Comparison of ENCODE assay signal across 6 cellular contexts in the genomic region with DNA sequence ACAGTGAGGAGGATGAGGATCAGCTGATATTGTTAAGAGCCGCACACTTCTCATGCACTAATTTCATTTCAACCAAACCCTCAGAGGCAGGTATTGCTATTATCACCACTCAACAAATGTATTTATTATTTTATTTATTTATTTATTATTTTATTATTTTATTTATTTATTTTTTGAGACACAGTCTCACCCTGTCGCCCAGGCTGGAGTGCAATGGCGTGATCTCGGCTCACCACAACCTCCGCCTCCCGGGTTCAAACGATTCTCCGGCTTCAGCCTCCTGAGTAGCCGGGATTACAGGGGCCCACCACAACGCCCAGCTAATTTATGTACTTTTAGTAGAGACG. TPM values are rescaled to one million over a fixed set of nuclear protein-coding genes. Genes with fewer than 3 reads are reported as not detected.
DNase-seq lines count a peak whose midpoint lies in the region; ATAC-seq and TF ChIP-seq lines count a peak whose summit lies in the region.
"Not testable (repeated sequence)": the region's sequence is repeated elsewhere in the genome, so short reads cannot be mapped to it uniquely, and the experiment has no call there.

No MANE protein-coding gene starts in this region.

- peaks cover 12% of the 10 kb centered on the region for H3K79me2 ChIP-seq in hepatocyte

- peaks cover 34% of the 10 kb centered on the region for H3K4me1 Mint-ChIP-seq in T-helper 17 cell

- peak overlapping the region; percentile 95 for H3K27ac Mint-ChIP-seq in T-helper 17 cell

- intact Hi-C loops in breast epithelium (cut with DNase I; ENCODE audit: low total_unique reads) = not testable (repeated sequence)

- H3K23ac ChIP-seq in neuronal stem cell (ENCODE audit: low read depth, low read length, poor library complexity) = not testable (repeated sequence)

- not testable (repeated sequence) for H2BK12ac ChIP-seq in neuronal stem cell (ENCODE audit: low read length)

- not testable (repeated sequence) for H3K79me1 ChIP-seq in neuronal stem cell (ENCODE audit: low read depth, low read length)

- H3K4me3 Mint-ChIP-seq in T-helper 17 cell = peak overlapping the region; percentile 97

- H3K14ac ChIP-seq in neuronal stem cell (ENCODE audit: low read length) = not testable (repeated sequence)

- not testable (repeated sequence) for H4K91ac ChIP-seq in neuronal stem cell (ENCODE audit: low read depth, low read length, poor library complexity)

- peak overlapping the region; percentile 83 for H3K4me2 ChIP-seq in hepatocyte
- peak overlapping the region; percentile 38 for H3K4me2 ChIP-seq in neuronal stem cell (ENCODE audit: insufficient read depth, low read length, poor library complexity, severe bottlenecking)

- not testable (repeated sequence) for H2BK15ac ChIP-seq in neuronal stem cell (ENCODE audit: low read length)

- H3K27me3 ChIP-seq in HAP-1 (ENCODE audit: low read depth); breast epithelium; hepatocyte; neuronal stem cell (ENCODE audit: control insufficient read depth in 3 of 3, insufficient read depth in 3 of 3, low read depth in 1 of 3, low read length in 3 of 3): not testable (repeated sequence)

- not testable (repeated sequence) for H2BK5ac ChIP-seq in neuronal stem cell (ENCODE audit: low read length)

- not testable (repeated sequence) for H3K9me2 ChIP-seq in hepatocyte (replicated peaks; ENCODE audit: insufficient read depth)

- WGBS in hepatocyte (ENCODE audit: low lambda C conversion rate, missing lambda C conversion rate) = 85% methylated on average over 11 of the region's 11 CpGs
- WGBS in neuronal stem cell (ENCODE audit: extremely low coverage in 2 of 2, insufficient read length in 2 of 2, insufficient replicate concordance in 1 of 2), 2 donors = no CpG with 5 or more reads among the region's 11 CpGs
- 51% methylated on average over 11 of the region's 11 CpGs for WGBS in urinary bladder

- TF ChIP-seq CTCF in breast epithelium (IDR thresholded peaks at IDR 0.05); hepatocyte (IDR thresholded peaks at IDR 0.05; ENCODE audit: poor library complexity): not testable (repeated sequence)

- not testable (repeated sequence) for H3K27me3 Mint-ChIP-seq in T-helper 17 cell

- H3K36me3 Mint-ChIP-seq in T-helper 17 cell (ENCODE audit: low read depth) = not testable (repeated sequence)

- not testable (repeated sequence) for ATAC-seq in T-helper 17 cell

- in situ Hi-C loops in HAP-1 (cut with MboI; ENCODE audit: low sequenced_read_pairs) = not testable (repeated sequence)

- H3K9ac ChIP-seq in neuronal stem cell (ENCODE audit: low read depth, low read length, poor library complexity) = not testable (repeated sequence)

- not testable (repeated sequence) for H4K8ac ChIP-seq in neuronal stem cell (ENCODE audit: low read depth, low read length)

- H3K9me3 ChIP-seq in HAP-1; T-helper 17 cell (ENCODE audit: control insufficient read depth, low read length, poor library complexity, severe bottlenecking); breast epithelium; hepatocyte (ENCODE audit: low read depth); neuronal stem cell (replicated peaks in 1 of 2; ENCODE audit: control insufficient read depth in 2 of 2, insufficient read depth in 1 of 2, low read depth in 1 of 2, low read length in 2 of 2): not testable (repeated sequence)

- not testable (repeated sequence) for H3K36me3 ChIP-seq in HAP-1 (replicated peaks); breast epithelium; hepatocyte (replicated peaks; ENCODE audit: insufficient read depth, low read depth); neuronal stem cell (replicated peaks in 1 of 2; ENCODE audit: control insufficient read depth in 2 of 2, insufficient read depth in 2 of 2, low read length in 2 of 2); urinary bladder (ENCODE audit: insufficient read depth)

- peak overlapping the region; percentile 93 to 95 for H3K27ac ChIP-seq in breast epithelium
- H3K27ac ChIP-seq in hepatocyte = peak overlapping the region; percentile 57
- not testable (repeated sequence) for H3K27ac ChIP-seq in neuronal stem cell (replicated peaks; ENCODE audit: low read length); urinary bladder (ENCODE audit: low read depth)

- not testable (repeated sequence) for H2AFZ ChIP-seq in hepatocyte
- H2AFZ ChIP-seq in neuronal stem cell (ENCODE audit: low read length) = peak overlapping the region; percentile 91

- not testable (repeated sequence) for H2AK5ac ChIP-seq in neuronal stem cell (ENCODE audit: low read depth, low read length)

- not testable (repeated sequence) for H3K4ac ChIP-seq in neuronal stem cell (ENCODE audit: low read length)

- not testable (repeated sequence) for TF ChIP-seq POLR2A in breast epithelium (IDR thresholded peaks at IDR 0.05)

- H4K20me1 ChIP-seq in hepatocyte (ENCODE audit: insufficient read depth, poor library complexity, severe bottlenecking) = peaks cover 12% of the 10 kb centered on the region

- DNase-seq in HAP-1 (ENCODE audit: low spot score in 2 of 2); T-helper 17 cell; breast epithelium (ENCODE audit: low spot score in 2 of 2); hepatocyte (ENCODE audit: low spot score); neuronal stem cell (ENCODE audit: low spot score): not testable (repeated sequence)

- H3K4me1 ChIP-seq in HAP-1 (peaks cover 27% of the 10 kb centered on the region), breast epithelium (peaks cover 0 to 27% of the 10 kb centered on the region in 2 donors), hepatocyte (ENCODE audit: insufficient read depth) (peaks cover 10% of the 10 kb centered on the region), neuronal stem cell (ENCODE audit: control insufficient read depth in 2 of 2, insufficient read depth in 1 of 2, low read depth in 1 of 2, low read length in 2 of 2) (peaks cover 11 to 12% of the 10 kb centered on the region in 2 donors)
- H3K4me1 ChIP-seq in urinary bladder (ENCODE audit: insufficient read depth) = not testable (repeated sequence)

- H3K4me3 ChIP-seq in HAP-1 (peak overlapping the region; percentile 33), breast epithelium (peak overlapping the region; percentile 53 to 80 (median 67)), hepatocyte (peak overlapping the region; percentile 22), neuronal stem cell (ENCODE audit: low read length in 2 of 2) (peak overlapping the region; percentile 55 to 72), urinary bladder (ENCODE audit: low read depth, low read length) (peak overlapping the region; percentile 55)

- not testable (repeated sequence) for H3K18ac ChIP-seq in neuronal stem cell (ENCODE audit: low read length)

- not testable (repeated sequence) for H2BK120ac ChIP-seq in neuronal stem cell (ENCODE audit: low read depth, low read length)

RNA-seq across cellular contexts. Expression of a gene that starts 2.2 kb away (rescaled TPM):
- 100 to 1,000 TPM; 152 to 154 TPM for total RNA-seq in T-helper 17 cell
- total RNA-seq in breast epithelium = 1,000 to 10,000 TPM in 1 of 3 donors, 100 to 1,000 TPM in 2; 621 to 2,412 (median 641) TPM
- total RNA-seq in hepatocyte = 780 and 875 TPM in 2 replicates
- polyA plus RNA-seq in hepatocyte = 565 and 568 TPM in 2 replicates
- 41.9 TPM for polyA plus RNA-seq in neuronal stem cell (2013, experiment 1 of 2)
- polyA plus RNA-seq in neuronal stem cell (2013, experiment 2 of 2) = 44.2 TPM
- 1,499 TPM for total RNA-seq in urinary bladder
- 1,781 TPM for polyA plus RNA-seq in urinary bladder

RNA-seq across cellular contexts. Expression of a gene that starts 8.5 kb away (rescaled TPM):
- total RNA-seq in T-helper 17 cell (10 to 100 TPM; 26.2 to 34.8 TPM), breast epithelium (10 to 100 TPM; 24.5 to 29.4 (median 24.6) TPM), hepatocyte (11.4 and 22.6 TPM in 2 replicates), urinary bladder (8.7 TPM)
- polyA plus RNA-seq in hepatocyte (27.6 and 31.9 TPM in 2 replicates), urinary bladder (17.9 TPM)
- 22.6 TPM for polyA plus RNA-seq in neuronal stem cell (2013, experiment 1 of 2)
- polyA plus RNA-seq in neuronal stem cell (2013, experiment 2 of 2) = 19.5 TPM

RNA-seq across cellular contexts. Expression of a gene that starts 19.1 kb away (rescaled TPM):
- total RNA-seq in T-helper 17 cell = 1 to 10 TPM; 2.6 to 3.0 TPM
- 1 to 10 TPM; 4.2 to 6.9 (median 4.2) TPM for total RNA-seq in breast epithelium
- total RNA-seq in hepatocyte = 15.0 and 18.3 TPM in 2 replicates
- polyA plus RNA-seq in hepatocyte = 25.0 and 27.6 TPM in 2 replicates
- polyA plus RNA-seq in neuronal stem cell (2013, experiment 1 of 2) = 46.4 TPM
- 44.0 TPM for polyA plus RNA-seq in neuronal stem cell (2013, experiment 2 of 2)
- total RNA-seq in urinary bladder = 3.2 TPM
- polyA plus RNA-seq in urinary bladder = 15.1 TPM

RNA-seq across cellular contexts. Expression of a gene that starts 19.2 kb away (rescaled TPM):
- total RNA-seq in T-helper 17 cell = 10 to 100 TPM; 14.3 to 18.8 TPM
- 10 to 100 TPM; 78.3 to 95.0 (median 88.3) TPM for total RNA-seq in breast epithelium
- 51.2 and 57.2 TPM in 2 replicates for total RNA-seq in hepatocyte
- 96.1 and 97.4 TPM in 2 replicates for polyA plus RNA-seq in hepatocyte
- 17.8 TPM for polyA plus RNA-seq in neuronal stem cell (2013, experiment 1 of 2)
- 17.3 TPM for polyA plus RNA-seq in neuronal stem cell (2013, experiment 2 of 2)
- 64.2 TPM for total RNA-seq in urinary bladder
- polyA plus RNA-seq in urinary bladder = 140 TPM

RNA-seq across cellular contexts. Expression of a gene that starts 38.1 kb away (rescaled TPM):
- total RNA-seq in T-helper 17 cell (10 to 100 TPM; 79.7 to 97.5 TPM), breast epithelium (1 to 10 TPM; 3.8 to 8.8 (median 7.3) TPM), hepatocyte (6.4 and 14.0 TPM in 2 replicates), urinary bladder (10.9 TPM)
- polyA plus RNA-seq in hepatocyte (12.3 and 21.6 TPM in 2 replicates), urinary bladder (11.3 TPM)
- 14.6 TPM for polyA plus RNA-seq in neuronal stem cell (2013, experiment 1 of 2)
- 14.3 TPM for polyA plus RNA-seq in neuronal stem cell (2013, experiment 2 of 2)
